Comparison of ENCODE assay signal across 7 cellular contexts in genomic region chr20:47868744-47869143, GRCh38.
"Had no signal": no experiment of that assay in that cellular context is flagged by ENCODE, and none has a peak within 500 bp of the region (broad histone marks: within the 10 kb centered on the region; RNA-seq: fewer than 3 reads in every experiment).

No MANE protein-coding gene starts in this region.

- FAIRE-seq: H54, HepG2 had no signal

- DNase-seq: GM23248, GOT3, H9, HCEC 1CT, KBM-7 had no signal

- H3K4me3 ChIP-seq: GM23248 had no signal

- H3K27ac ChIP-seq: GM23248 had no signal
